Comparison of ENCODE assay signal across 14 cellular contexts in the genomic region with DNA sequence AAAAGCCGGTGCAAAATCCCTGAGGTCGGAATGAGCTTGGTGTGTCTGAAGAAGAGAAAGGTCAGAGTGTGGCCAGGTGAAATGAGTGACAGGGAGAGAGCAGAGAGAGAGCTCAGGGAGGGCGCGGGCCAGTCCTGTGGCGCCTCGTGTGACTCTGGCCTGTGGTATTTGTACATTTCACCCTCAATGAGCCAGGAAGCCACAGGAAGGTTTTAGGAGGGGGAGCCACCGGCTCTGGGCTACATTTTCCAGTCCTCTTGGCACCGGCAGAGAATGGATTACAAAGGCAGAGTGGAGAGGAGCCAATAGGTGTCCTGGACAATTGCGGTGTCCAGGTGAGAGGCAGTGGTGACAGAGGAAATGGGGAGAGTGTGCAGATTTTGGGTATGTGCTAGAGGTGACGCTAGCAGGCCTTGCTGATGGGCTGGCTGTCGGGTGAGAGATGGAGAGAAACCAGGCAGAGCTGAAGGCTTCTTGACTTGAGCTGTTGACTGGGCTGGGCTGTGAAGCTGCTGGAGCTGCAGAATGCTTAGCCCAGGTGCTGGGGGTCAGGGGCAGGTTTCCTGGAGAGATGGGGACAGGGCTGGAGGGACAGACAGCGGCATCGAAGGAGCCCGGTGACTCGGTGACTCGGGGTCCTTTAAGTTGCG. TPM values are rescaled to one million over a fixed set of nuclear protein-coding genes. Genes with fewer than 3 reads are reported as not detected.
DNase-seq lines count a peak whose midpoint lies in the region; ATAC-seq and TF ChIP-seq lines count a peak whose summit lies in the region.
"Had no signal": no experiment of that assay in that cellular context is flagged by ENCODE, and none has a peak within 500 bp of the region (broad histone marks: within the 10 kb centered on the region; RNA-seq: fewer than 3 reads in every experiment).

No MANE protein-coding gene starts in this region.

- H3K4me3 ChIP-seq in GM23248 (no peak overlapping the region), RWPE2 (ENCODE audit: severe bottlenecking) (no peak overlapping the region), neural progenitor cell (no peak overlapping the region)
- H3K4me3 ChIP-seq: K562, SK-N-MC had no signal

- H3F3A ChIP-seq in GM23248 (ENCODE audit: insufficient read depth) (no peaks in the 10 kb centered on the region), neural progenitor cell (ENCODE audit: low read depth) (peaks cover 12% of the 10 kb centered on the region)

- peak; percentile 59 for DNase-seq in GM23248
- no peak for DNase-seq in RWPE2 (ENCODE audit: low spot score)
- DNase-seq in epidermal melanocyte (ENCODE audit: insufficient read length, low spot score): peak; percentile 43
- DNase-seq in neural progenitor cell (ENCODE audit: low spot score): no peak
- DNase-seq in SIG-M5 treated with dmso at 0.1 percent for 504 hours (lab: John Stamatoyannopoulos, UW; ENCODE audit: unreplicated experiment): no peak
- DNase-seq in AG08396 (ENCODE audit: low spot score): no peak
- DNase-seq in HuH-7 (ENCODE audit: low spot score): no peak
- DNase-seq: activated CD4-positive, alpha-beta memory T cell treated with anti-CD3 and anti-CD28 coated beads for 36 hours; Calu3 had no signal

- no peaks in the 10 kb centered on the region for H3K9me3 Mint-ChIP-seq in neural progenitor cell
- H3K9me3 Mint-ChIP-seq: activated CD4-positive, alpha-beta memory T cell treated with anti-CD3 and anti-CD28 coated beads for 36 hours; activated naive CD4-positive, alpha-beta T cell treated with anti-CD3 and anti-CD28 coated beads, Interleukin-2, amount 50 U/mL, for 24 hours had no signal

- no peak overlapping the region for H3K4me3 Mint-ChIP-seq in neural progenitor cell
- H3K4me3 Mint-ChIP-seq: activated CD4-positive, alpha-beta memory T cell treated with anti-CD3 and anti-CD28 coated beads for 36 hours; activated naive CD4-positive, alpha-beta T cell treated with anti-CD3 and anti-CD28 coated beads, Interleukin-2, amount 50 U/mL, for 24 hours had no signal

- no peaks in the 10 kb centered on the region for H3K27me3 ChIP-seq in GM23248 (replicated peaks; ENCODE audit: insufficient read depth)
- H3K27me3 ChIP-seq in RWPE2 (ENCODE audit: insufficient read depth, poor library complexity, severe bottlenecking): no peaks in the 10 kb centered on the region
- H3K27me3 ChIP-seq in neural progenitor cell: no peaks in the 10 kb centered on the region

- peak; percentile 79 for ATAC-seq in RWPE2 (ENCODE audit: low read depth)
- ATAC-seq in HG02938 (IDR thresholded peaks at IDR 0.05; ENCODE audit: unreplicated experiment): no peak
- ATAC-seq: K562 had no signal

- H3K9me2 ChIP-seq in GM23248 (ENCODE audit: insufficient read depth): no peaks in the 10 kb centered on the region

- peak overlapping the region; percentile 0 for H3K27ac Mint-ChIP-seq in neural progenitor cell
- H3K27ac Mint-ChIP-seq: activated CD4-positive, alpha-beta memory T cell treated with anti-CD3 and anti-CD28 coated beads for 36 hours; activated naive CD4-positive, alpha-beta T cell treated with anti-CD3 and anti-CD28 coated beads, Interleukin-2, amount 50 U/mL, for 24 hours had no signal

- H3K36me3 ChIP-seq in GM23248 (ENCODE audit: low read depth) (no peaks in the 10 kb centered on the region), RWPE2 (ENCODE audit: low read depth) (no peaks in the 10 kb centered on the region), neural progenitor cell (no peaks in the 10 kb centered on the region)

- 77 to 81% methylated on average over 17 of the region's 17 CpGs for WGBS in GM23248 (ENCODE audit: low coverage in 1 of 2, low lambda C conversion rate in 2 of 2, missing lambda C conversion rate in 2 of 2), 2 experiments

- H3K36me3 Mint-ChIP-seq in neural progenitor cell: no peaks in the 10 kb centered on the region
- H3K36me3 Mint-ChIP-seq: activated CD4-positive, alpha-beta memory T cell treated with anti-CD3 and anti-CD28 coated beads for 36 hours; activated naive CD4-positive, alpha-beta T cell treated with anti-CD3 and anti-CD28 coated beads, Interleukin-2, amount 50 U/mL, for 24 hours had no signal

- peaks cover 31% of the 10 kb centered on the region for H3K4me1 Mint-ChIP-seq in neural progenitor cell
- H3K4me1 Mint-ChIP-seq: activated naive CD4-positive, alpha-beta T cell treated with anti-CD3 and anti-CD28 coated beads, Interleukin-2, amount 50 U/mL, for 24 hours had no signal

- peaks cover 9% of the 10 kb centered on the region for H3K27me3 Mint-ChIP-seq in neural progenitor cell (ENCODE audit: insufficient read depth, low read depth)

- in situ Hi-C loops in GM23248 (cut with MboI): no loop called here

- H3K9me3 ChIP-seq in GM23248 (ENCODE audit: low read depth) (no peaks in the 10 kb centered on the region), RWPE2 (ENCODE audit: severe bottlenecking) (no peaks in the 10 kb centered on the region), neural progenitor cell (ENCODE audit: low read depth) (no peaks in the 10 kb centered on the region)

- H4K20me1 ChIP-seq in GM23248 (ENCODE audit: insufficient read depth): no peaks in the 10 kb centered on the region
- no peaks in the 10 kb centered on the region for H4K20me1 ChIP-seq in neural progenitor cell (ENCODE audit: low read depth)

- H3K79me2 ChIP-seq in GM23248 (ENCODE audit: insufficient read depth) (no peaks in the 10 kb centered on the region), neural progenitor cell (ENCODE audit: low read depth) (no peaks in the 10 kb centered on the region)
- H3K79me2 ChIP-seq: parathyroid adenoma had no signal

- no peak overlapping the region for H3K4me2 ChIP-seq in GM23248 (ENCODE audit: unreplicated experiment)
- peak overlapping the region; percentile 12 for H3K4me2 ChIP-seq in neural progenitor cell

- H3K9ac ChIP-seq in GM23248: no peak overlapping the region
- H3K9ac ChIP-seq in neural progenitor cell: no peak overlapping the region
- H3K9ac ChIP-seq: parathyroid adenoma had no signal

- no peak for TF ChIP-seq CTCF in RWPE2 (IDR thresholded peaks at IDR 0.05; ENCODE audit: poor library complexity, severe bottlenecking)
- no peak for TF ChIP-seq CTCF in neural progenitor cell (IDR thresholded peaks at IDR 0.05)

- H3K4me1 ChIP-seq in GM23248 (ENCODE audit: insufficient read depth) (peaks cover 17% of the 10 kb centered on the region), RWPE2 (ENCODE audit: insufficient read depth, poor library complexity, severe bottlenecking) (peaks cover 13% of the 10 kb centered on the region), neural progenitor cell (peaks cover 18% of the 10 kb centered on the region)
- H3K4me1 ChIP-seq: parathyroid adenoma had no signal

- H3K27ac ChIP-seq in GM23248: no peak overlapping the region
- H3K27ac ChIP-seq in RWPE2 (ENCODE audit: poor library complexity, severe bottlenecking): no peak overlapping the region
- H3K27ac ChIP-seq in neural progenitor cell: no peak overlapping the region
- H3K27ac ChIP-seq: parathyroid adenoma, SK-N-MC had no signal

- H2AFZ ChIP-seq in GM23248 (no peak overlapping the region), neural progenitor cell (replicated peaks) (no peak overlapping the region)
- H2AFZ ChIP-seq: parathyroid adenoma had no signal

RNA-seq across cellular contexts. Expression of a gene that starts 38.1 kb away (rescaled TPM):
- 17.2 and 17.3 TPM in 2 replicates for total RNA-seq in GM23248 (2014; rRNA removed; shearing (Covaris generic))
- polyA plus RNA-seq in GM23248 (2016; fragmentation: Nextera tagmentation; extraction: Ambion mirVana): 12.8 and 15.2 TPM in 2 replicates
- total RNA-seq in neural progenitor cell (ENCODE audit: low replicate concordance): 1.3 and 9.5 TPM in 2 replicates
- total RNA-seq: activated CD4-positive, alpha-beta memory T cell treated with anti-CD3 and anti-CD28 coated beads for 36 hours; K562 had no signal
- polyA plus RNA-seq: K562 had no signal

Comparison
In these comparisons a context has a peak if more than half of its experiments do, and no peak if none do; other contexts are left out.
1. DNase-seq: peak in GM23248 (single experiment) and epidermal melanocyte (single experiment); none in RWPE2 (single experiment), neural progenitor cell (single experiment), SIG-M5 treated with dmso at 0.1 percent for 504 hours (single experiment), AG08396 (single experiment) and HuH-7 (single experiment).